Comparison of ENCODE assay signal across 24 cellular contexts in genomic region chr20:34549929-34550305, GRCh38.
"Had no signal": no experiment of that assay in that cellular context is flagged by ENCODE, and none has a peak within 500 bp of the region (broad histone marks: within the 10 kb centered on the region; RNA-seq: fewer than 3 reads in every experiment).

No MANE protein-coding gene starts in this region.

- ATAC-seq: activated naive CD4-positive, alpha-beta T cell treated with anti-CD3 and anti-CD28 coated beads, Interleukin-2, amount 50 U/mL, for 72 hours; activated T-cell treated with anti-CD3 and anti-CD28 coated beads, Interleukin-2, amount 50 U/mL, for 72 hours; heart right ventricle; left ventricle myocardium superior had no signal

- H3K4me1 Mint-ChIP-seq: central memory CD8-positive, alpha-beta T cell; naive B cell; neural crest cell had no signal

- H3K4me3 Mint-ChIP-seq: activated CD4-positive, alpha-beta T cell treated with anti-CD3 and anti-CD28 coated beads for 36 hours; activated T-cell treated with anti-CD3 and anti-CD28 coated beads, Interleukin-2, amount 50 U/mL, for 72 hours; central memory CD8-positive, alpha-beta T cell; dendritic cell treated with granulocyte-macrophage colony-stimulating factor and Interleukin-4, amounts not matched to agents 40 ng/mL and 50 ng/mL, for 4 days; neural crest cell had no signal

- H3K27ac Mint-ChIP-seq: activated CD4-positive, alpha-beta T cell treated with anti-CD3 and anti-CD28 coated beads for 36 hours; activated naive CD4-positive, alpha-beta T cell treated with anti-CD3 and anti-CD28 coated beads, Interleukin-2, amount 50 U/mL, for 72 hours; activated T-cell treated with anti-CD3 and anti-CD28 coated beads, Interleukin-2, amount 50 U/mL, for 72 hours; dendritic cell treated with granulocyte-macrophage colony-stimulating factor and Interleukin-4, amounts not matched to agents 40 ng/mL and 50 ng/mL, for 4 days had no signal

- H3K9me3 Mint-ChIP-seq: activated naive CD4-positive, alpha-beta T cell treated with anti-CD3 and anti-CD28 coated beads, Interleukin-2, amount 50 U/mL, for 72 hours; activated T-cell treated with anti-CD3 and anti-CD28 coated beads, Interleukin-2, amount 50 U/mL, for 72 hours; central memory CD8-positive, alpha-beta T cell; dendritic cell treated with granulocyte-macrophage colony-stimulating factor and Interleukin-4, amounts not matched to agents 40 ng/mL and 50 ng/mL, for 4 days; naive B cell; neural crest cell had no signal

- H3K4me3 ChIP-seq: esophagus muscularis mucosa, heart right ventricle, tibial nerve had no signal

- H3K27ac ChIP-seq: esophagus muscularis mucosa, foreskin keratinocyte, heart right ventricle, tibial nerve had no signal

- H3K9me3 ChIP-seq: esophagus muscularis mucosa, heart right ventricle, tibial nerve had no signal

- H3K4me1 ChIP-seq: foreskin keratinocyte had no signal

- H3K36me3 Mint-ChIP-seq: activated naive CD4-positive, alpha-beta T cell treated with anti-CD3 and anti-CD28 coated beads, Interleukin-2, amount 50 U/mL, for 72 hours; naive B cell had no signal

- H3K36me3 ChIP-seq: esophagus muscularis mucosa, heart right ventricle, tibial nerve had no signal

- DNase-seq: activated CD4-positive, alpha-beta T cell treated with anti-CD3 and anti-CD28 coated beads, Interleukin-2, amount 50 U/mL, for 4 hours; activated CD4-positive, CD25-positive, alpha-beta regulatory T cell; activated naive CD4-positive, alpha-beta T cell; activated T-cell treated with anti-CD3 and anti-CD28 coated beads for 4 hours; activated T-cell treated with anti-CD3 and anti-CD28 coated beads, Interleukin-2, amount 50 U/mL, for 72 hours; anterior cingulate cortex; heart right ventricle; left cardiac atrium; left ventricle myocardium superior; naive B cell; occipital lobe; stimulated activated CD4-positive, alpha-beta T cell treated with anti-CD3 and anti-CD28 coated beads, Interleukin-2, amount 100 ng/mL, for 48 hours; stimulated activated naive CD4-positive, alpha-beta T cell treated with Interleukin-2 at 50 U/mL for 16 hours had no signal

- H3K27me3 Mint-ChIP-seq: activated CD4-positive, alpha-beta T cell treated with anti-CD3 and anti-CD28 coated beads for 36 hours; central memory CD8-positive, alpha-beta T cell had no signal

- H3K27me3 ChIP-seq: esophagus muscularis mucosa, foreskin keratinocyte, heart right ventricle, tibial nerve had no signal

- FAIRE-seq: bronchial epithelial cell, keratinocyte, urothelium cell line had no signal
